ENCODE assay signal across 19 cellular contexts in the genomic region with DNA sequence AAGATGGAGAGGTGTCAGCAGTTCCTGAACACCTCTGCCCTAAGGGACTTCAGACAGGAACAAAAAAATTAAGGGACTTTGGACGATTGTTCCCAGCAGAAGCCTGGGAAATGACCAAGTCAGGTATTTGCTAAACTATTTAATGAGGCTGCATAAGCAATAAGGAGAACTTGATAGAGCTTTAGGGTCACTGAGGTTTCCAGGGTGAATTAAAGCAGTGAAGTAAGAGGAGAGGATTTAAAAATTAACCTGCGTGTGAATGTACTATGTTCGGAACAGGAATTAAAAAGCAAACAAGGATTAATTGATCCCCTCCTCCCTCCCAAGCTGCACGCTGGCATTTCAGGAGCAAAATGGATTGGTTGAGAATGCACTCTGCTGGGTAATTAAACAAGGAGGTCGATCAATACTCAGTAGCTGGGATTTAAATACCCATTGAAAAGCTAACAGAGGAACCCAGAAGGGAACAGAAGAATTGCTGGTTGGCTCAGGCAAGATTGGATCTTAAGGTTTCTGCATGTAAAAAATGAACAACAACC.
DNase-seq lines count a peak whose midpoint lies in the region; ATAC-seq, FAIRE-seq and TF ChIP-seq lines count a peak whose summit lies in the region.
"Had no signal": no experiment of that assay in that cellular context is flagged by ENCODE, and none has a peak within 500 bp of the region (broad histone marks: within the 10 kb centered on the region; RNA-seq: fewer than 3 reads in every experiment).

No MANE protein-coding gene starts in this region.

- TF ChIP-seq CTCF in right atrium auricular region (IDR thresholded peaks at IDR 0.05): no peak
- TF ChIP-seq CTCF in glutamatergic neuron (IDR thresholded peaks at IDR 0.05; ENCODE audit: partially characterized antibody, unreplicated experiment): no peak
- no peak for TF ChIP-seq CTCF in neural progenitor cell (IDR thresholded peaks at IDR 0.05)

- H2AFZ ChIP-seq in neural progenitor cell (replicated peaks): no peak overlapping the region

- H3K36me3 ChIP-seq in right atrium auricular region (no peaks in the 10 kb centered on the region), neural progenitor cell (no peaks in the 10 kb centered on the region)
- H3K36me3 ChIP-seq: BLaER1, breast epithelium had no signal

- H3K36me3 Mint-ChIP-seq in glutamatergic neuron (ENCODE audit: unreplicated experiment) (peaks cover 5% of the 10 kb centered on the region), neural progenitor cell (peaks cover 3% of the 10 kb centered on the region)
- H3K36me3 Mint-ChIP-seq: WTC11 had no signal

- no peak for FAIRE-seq in GM12892 (lab: Jason Lieb, UNC)
- FAIRE-seq: keratinocyte, urothelium cell line had no signal

- H3K4me1 Mint-ChIP-seq in glutamatergic neuron (ENCODE audit: low read depth, unreplicated experiment): peaks cover 36% of the 10 kb centered on the region
- peaks cover 49% of the 10 kb centered on the region for H3K4me1 Mint-ChIP-seq in neural progenitor cell

- ATAC-seq in Right ventricle myocardium superior (ENCODE audit: poor library complexity): no peak
- ATAC-seq in SK-N-SH treated with all-trans-retinoic acid at 6 μM for 48 hours: no peak
- no peak for ATAC-seq in GM19035 (IDR thresholded peaks at IDR 0.05; ENCODE audit: unreplicated experiment)
- ATAC-seq: WTC11 had no signal

- H3K27me3 Mint-ChIP-seq in glutamatergic neuron (ENCODE audit: unreplicated experiment) (no peaks in the 10 kb centered on the region), neural progenitor cell (ENCODE audit: insufficient read depth, low read depth) (peaks cover 7% of the 10 kb centered on the region)

- intact Hi-C loops in Right ventricle myocardium superior (cut with DNase I): no loop called here

- TF ChIP-seq POLR2A in GM12892 (IDR thresholded peaks at IDR 0.05; ENCODE audit: low read depth, low read length): no peak

- H3K9me3 ChIP-seq in right atrium auricular region (no peaks in the 10 kb centered on the region), neural progenitor cell (ENCODE audit: low read depth) (no peaks in the 10 kb centered on the region)
- H3K9me3 ChIP-seq: breast epithelium had no signal

- H3K4me2 ChIP-seq in neural progenitor cell: peak overlapping the region; percentile 8
- H3K4me2 ChIP-seq: BLaER1 had no signal

- no peaks in the 10 kb centered on the region for H3K79me2 ChIP-seq in neural progenitor cell (ENCODE audit: low read depth)

- DNase-seq in right atrium auricular region (ENCODE audit: low spot score): no peak
- DNase-seq in Right ventricle myocardium superior: no peak
- DNase-seq in glutamatergic neuron: no peak
- DNase-seq in neural progenitor cell (ENCODE audit: low spot score): peak; percentile 16
- no peak for DNase-seq in GM12892 (ENCODE audit: insufficient read length)
- no peak for DNase-seq in stimulated activated CD4-positive, alpha-beta T cell treated with anti-CD3 and anti-CD28 coated beads, Interleukin-2, amount 100 ng/mL, for 24 hours
- DNase-seq: activated CD4-positive, alpha-beta T cell treated with anti-CD3 and anti-CD28 coated beads, Interleukin-2, amount 50 U/mL, for 4 hours; activated CD8-positive, alpha-beta memory T cell treated with anti-CD3 and anti-CD28 coated beads, Interleukin-2, amount 50 U/mL, for 48 hours; activated effector memory CD4-positive, alpha-beta T cell treated with anti-CD3 and anti-CD28 coated beads, Interleukin-2, amount 50 U/mL, for 16 hours; NCI-H1694 treated with DMSO at 0.1 percent for 48 hours; NCI-H226; NK-92 treated with Interleukin-12 subunit alpha and Interleukin-12 subunit beta, amount 100 ng/mL, for 24 hours had no signal

- H3K9me3 Mint-ChIP-seq in glutamatergic neuron (ENCODE audit: unreplicated experiment): peaks cover 6% of the 10 kb centered on the region
- no peaks in the 10 kb centered on the region for H3K9me3 Mint-ChIP-seq in neural progenitor cell

- H3K27ac Mint-ChIP-seq in glutamatergic neuron (ENCODE audit: unreplicated experiment): peak overlapping the region; percentile 70
- H3K27ac Mint-ChIP-seq in neural progenitor cell: peak overlapping the region; percentile 81
- H3K27ac Mint-ChIP-seq: WTC11 had no signal

- H3K27me3 ChIP-seq in right atrium auricular region (no peaks in the 10 kb centered on the region), neural progenitor cell (no peaks in the 10 kb centered on the region)
- H3K27me3 ChIP-seq: BLaER1, breast epithelium had no signal

- no peak overlapping the region for H3K9ac ChIP-seq in neural progenitor cell
- H3K9ac ChIP-seq: BLaER1 had no signal

- H3K4me1 ChIP-seq in right atrium auricular region (peaks cover 0 to 30% of the 10 kb centered on the region in 2 donors), neural progenitor cell (peaks cover 15% of the 10 kb centered on the region)
- H3K4me1 ChIP-seq: breast epithelium had no signal

- H4K20me1 ChIP-seq in neural progenitor cell (ENCODE audit: low read depth): no peaks in the 10 kb centered on the region
- H4K20me1 ChIP-seq: BLaER1 had no signal

- H3K4me3 ChIP-seq in right atrium auricular region: no peak overlapping the region
- H3K4me3 ChIP-seq in neural progenitor cell: no peak overlapping the region
- H3K4me3 ChIP-seq: BLaER1, breast epithelium had no signal

- peaks cover 3% of the 10 kb centered on the region for H3F3A ChIP-seq in neural progenitor cell (ENCODE audit: low read depth)

- H3K27ac ChIP-seq in right atrium auricular region (peak overlapping the region; percentile 38 to 47), neural progenitor cell (no peak overlapping the region)
- H3K27ac ChIP-seq: BLaER1 had no signal

- H3K4me3 Mint-ChIP-seq in glutamatergic neuron (ENCODE audit: unreplicated experiment) (peak overlapping the region; percentile 23), neural progenitor cell (no peak overlapping the region)
- H3K4me3 Mint-ChIP-seq: WTC11 had no signal

TF ChIP-seq in SK-N-SH treated with all-trans-retinoic acid at 6 μM for 48 hours, 23 proteins besides CTCF, POLR2A, EP300 and RAD21:
- TF ChIP-seq, protein P1, sequence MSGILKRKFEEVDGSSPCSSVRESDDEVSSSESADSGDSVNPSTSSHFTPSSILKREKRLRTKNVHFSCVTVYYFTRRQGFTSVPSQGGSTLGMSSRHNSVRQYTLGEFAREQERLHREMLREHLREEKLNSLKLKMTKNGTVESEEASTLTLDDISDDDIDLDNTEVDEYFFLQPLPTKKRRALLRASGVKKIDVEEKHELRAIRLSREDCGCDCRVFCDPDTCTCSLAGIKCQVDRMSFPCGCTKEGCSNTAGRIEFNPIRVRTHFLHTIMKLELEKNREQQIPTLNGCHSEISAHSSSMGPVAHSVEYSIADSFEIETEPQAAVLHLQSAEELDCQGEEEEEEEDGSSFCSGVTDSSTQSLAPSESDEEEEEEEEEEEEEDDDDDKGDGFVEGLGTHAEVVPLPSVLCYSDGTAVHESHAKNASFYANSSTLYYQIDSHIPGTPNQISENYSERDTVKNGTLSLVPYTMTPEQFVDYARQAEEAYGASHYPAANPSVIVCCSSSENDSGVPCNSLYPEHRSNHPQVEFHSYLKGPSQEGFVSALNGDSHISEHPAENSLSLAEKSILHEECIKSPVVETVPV (CRISPR knock-in tag; IDR thresholded peaks at IDR 0.05): no peak
- TF ChIP-seq ZFP3 (CRISPR knock-in tag; IDR thresholded peaks at IDR 0.05): no peak
- TF ChIP-seq, protein P2, sequence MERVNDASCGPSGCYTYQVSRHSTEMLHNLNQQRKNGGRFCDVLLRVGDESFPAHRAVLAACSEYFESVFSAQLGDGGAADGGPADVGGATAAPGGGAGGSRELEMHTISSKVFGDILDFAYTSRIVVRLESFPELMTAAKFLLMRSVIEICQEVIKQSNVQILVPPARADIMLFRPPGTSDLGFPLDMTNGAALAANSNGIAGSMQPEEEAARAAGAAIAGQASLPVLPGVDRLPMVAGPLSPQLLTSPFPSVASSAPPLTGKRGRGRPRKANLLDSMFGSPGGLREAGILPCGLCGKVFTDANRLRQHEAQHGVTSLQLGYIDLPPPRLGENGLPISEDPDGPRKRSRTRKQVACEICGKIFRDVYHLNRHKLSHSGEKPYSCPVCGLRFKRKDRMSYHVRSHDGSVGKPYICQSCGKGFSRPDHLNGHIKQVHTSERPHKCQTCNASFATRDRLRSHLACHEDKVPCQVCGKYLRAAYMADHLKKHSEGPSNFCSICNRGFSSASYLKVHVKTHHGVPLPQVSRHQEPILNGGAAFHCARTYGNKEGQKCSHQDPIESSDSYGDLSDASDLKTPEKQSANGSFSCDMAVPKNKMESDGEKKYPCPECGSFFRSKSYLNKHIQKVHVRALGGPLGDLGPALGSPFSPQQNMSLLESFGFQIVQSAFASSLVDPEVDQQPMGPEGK (CRISPR knock-in tag; IDR thresholded peaks at IDR 0.05; ENCODE audit: borderline replicate concordance): no peak
